Comparison of ENCODE assay signal across 18 cellular contexts in genomic region chr14:53571990-53572389, GRCh38.
DNase-seq lines count a peak whose midpoint lies in the region; ATAC-seq, FAIRE-seq and TF ChIP-seq lines count a peak whose summit lies in the region.
"Had no signal": no experiment of that assay in that cellular context is flagged by ENCODE, and none has a peak within 500 bp of the region (broad histone marks: within the 10 kb centered on the region; RNA-seq: fewer than 3 reads in every experiment).

No MANE protein-coding gene starts in this region.

- H3K79me2 ChIP-seq in GM12878 (ENCODE audit: control insufficient read depth, insufficient read depth, low read length) = no peaks in the 10 kb centered on the region

- no TSS peak for BruUV-seq in GM12878 (replicated peaks; lab: Mats Ljungman, UMichigan)

- no peak for FAIRE-seq in GM12878 (lab: Jason Lieb, UNC)
- FAIRE-seq: pancreas had no signal

- CTCF ChIA-PET in GM12878 (lab: Yijun Ruan, JAX) = interaction anchor here (1.1 kb wide), 1 partner anchor 41 kb away, joined by 6 read pairs; no protein-coding TSS in a partner anchor

- 0 out of 2 replicates have a peak overlapping the region, but pooled peaks have one; percentile 36 for H3K4me2 ChIP-seq in GM12878 (ENCODE audit: control insufficient read depth, insufficient read depth)

- H3K4me1 ChIP-seq in HAP-1 (peaks cover 6% of the 10 kb centered on the region), GM12878 (ENCODE audit: control insufficient read depth, insufficient read depth, low read length) (peaks cover 26% of the 10 kb centered on the region), transverse colon (peaks cover 3 to 18% (median 6%) of the 10 kb centered on the region in 4 donors)
- H3K4me1 ChIP-seq: pancreas had no signal

- no peaks in the 10 kb centered on the region for H4K20me1 ChIP-seq in GM12878 (ENCODE audit: control insufficient read depth, insufficient read depth)

- H2AFZ ChIP-seq in GM12878 (ENCODE audit: control insufficient read depth, low read depth, low read length) = no peak overlapping the region

- 0 out of 2 replicates have a peak, but pooled peaks have one; percentile 1 for TF ChIP-seq RAD21 in GM12878 (IDR thresholded peaks at IDR 0.05; ENCODE audit: insufficient read depth, low read depth, low read length)

- TF ChIP-seq EP300 in GM12878 (IDR thresholded peaks at IDR 0.05; ENCODE audit: borderline replicate concordance in 1 of 2, control insufficient read depth in 1 of 2, low read depth in 2 of 2, low read length in 2 of 2) (no peak), transverse colon (IDR thresholded peaks at IDR 0.05; ENCODE audit: low read depth) (no peak)

- intact Hi-C loops in GM12878 (cut with micrococcal nuclease; ENCODE audit: unreplicated experiment) = no loop called here
- intact Hi-C loops in transverse colon (cut with DNase I; ENCODE audit: low total_unique reads) = no loop called here

- 0 out of 2 replicates have a peak overlapping the region, but pooled peaks have one; percentile 7 for H3K27ac ChIP-seq in GM12878 (ENCODE audit: control insufficient read depth, insufficient read depth)
- H3K27ac ChIP-seq in transverse colon = peak overlapping the region; percentile 29 to 71 (median 30)
- H3K27ac ChIP-seq: pancreas had no signal

- H3K36me3 ChIP-seq in HAP-1 (replicated peaks) = no peaks in the 10 kb centered on the region
- no peaks in the 10 kb centered on the region for H3K36me3 ChIP-seq in GM12878 (ENCODE audit: control insufficient read depth in 2 of 2, insufficient read depth in 2 of 2, low read length in 1 of 2)
- no peaks in the 10 kb centered on the region for H3K36me3 ChIP-seq in transverse colon
- H3K36me3 ChIP-seq: pancreas had no signal

- SMC1A ChIA-PET in GM12878 (lab: Charles Lee; ENCODE audit: uncharacterized antibody, unreplicated experiment) = interaction anchor here (0.6 to 3.9 kb wide), 12 partner anchors 16 to 463 kb away, joined by 3 to 30 read pairs (median 4); no protein-coding TSS in a partner anchor

- no peak overlapping the region for H3K9ac ChIP-seq in GM12878 (ENCODE audit: control insufficient read depth, insufficient read depth, low read length)

- no peak for ATAC-seq in GM12878
- no peak for ATAC-seq in GM19328 (IDR thresholded peaks at IDR 0.05; ENCODE audit: unreplicated experiment)
- ATAC-seq: HCT116, left lobe of liver, pancreas had no signal

- DNase-seq in HAP-1 (ENCODE audit: low spot score in 2 of 2) (peak; percentile 63 to 65), GM12878 (ENCODE audit: low read depth, low spot score) (no peak), kidney glomerular epithelial cell (lab: John Stamatoyannopoulos, UW) (peak; percentile 1), transverse colon (no peak), NCI-H2227 (lab: John Stamatoyannopoulos, UW; ENCODE audit: unreplicated experiment) (no peak)
- DNase-seq in effector CD4-positive, alpha-beta T cell = no peak
- DNase-seq: activated CD8-positive, alpha-beta memory T cell treated with anti-CD3 and anti-CD28 coated beads for 24 hours; COR-L47; effector memory CD4-positive, alpha-beta T cell; hippocampal formation; NCI-H2029; NCI-H524; pancreas; SHP77; stimulated activated CD4-positive, alpha-beta T cell treated with anti-CD3 and anti-CD28 coated beads, Interleukin-2, amount 100 ng/mL, for 24 hours had no signal

- WGBS in GM12878 (ENCODE audit: insufficient coverage, insufficient replicate concordance, low lambda C conversion rate, missing lambda C conversion rate) = 68% methylated on average over 4 of the region's 4 CpGs
- 46 to 48% methylated on average over 3 to 4 of the region's 4 CpGs for WGBS in transverse colon (ENCODE audit: low coverage in 1 of 2), 2 donors

- no peaks in the 10 kb centered on the region for H3K9me3 ChIP-seq in HAP-1
- no peaks in the 10 kb centered on the region for H3K9me3 ChIP-seq in GM12878 (replicated peaks; ENCODE audit: control insufficient read depth, insufficient read depth, low read length)
- no peaks in the 10 kb centered on the region for H3K9me3 ChIP-seq in transverse colon
- H3K9me3 ChIP-seq: pancreas had no signal

- POLR2A ChIA-PET in GM12878 (lab: Charles Lee) = interaction anchor here (0.5 kb wide), 1 partner anchor 78 kb away, joined by 3 read pairs; no protein-coding TSS in a partner anchor

- RAD21 ChIA-PET in GM12878 (lab: Charles Lee; ENCODE audit: unreplicated experiment) = interaction anchor here (2.1 to 4.3 kb wide), 2 partner anchors 24 to 42 kb away, joined by 6 to 25 read pairs; no protein-coding TSS in a partner anchor

- H3K27me3 ChIP-seq in HAP-1 (ENCODE audit: low read depth) (no peaks in the 10 kb centered on the region), GM12878 (replicated peaks in 1 of 2; ENCODE audit: control insufficient read depth in 2 of 2, insufficient read depth in 2 of 2, low read length in 1 of 2) (no peaks in the 10 kb centered on the region), transverse colon (no peaks in the 10 kb centered on the region)
- H3K27me3 ChIP-seq: pancreas had no signal

- no peak; a peak in 1 of 6 replicates for TF ChIP-seq CTCF in GM12878 (IDR thresholded peaks at IDR 0.05 in 2 of 3, conservative IDR thresholded peaks at IDR 0.05 in 1 of 3; ENCODE audit: control insufficient read depth in 2 of 3, extremely low read depth in 1 of 3, insufficient read depth in 1 of 3, low read depth in 3 of 3, low read length in 3 of 3)
- no peak for TF ChIP-seq CTCF in transverse colon (IDR thresholded peaks at IDR 0.05)

- H3K4me3 ChIP-seq in HAP-1 = no peak overlapping the region
- H3K4me3 ChIP-seq in GM12878 = no peak overlapping the region
- no peak overlapping the region for H3K4me3 ChIP-seq in transverse colon
- H3K4me3 ChIP-seq: pancreas had no signal

- TF ChIP-seq POLR2A in GM12878 (IDR thresholded peaks at IDR 0.05; ENCODE audit: low read depth, low read length) (no peak), transverse colon (IDR thresholded peaks at IDR 0.05) (no peak)

- in situ Hi-C loops in HAP-1 (cut with MboI; ENCODE audit: low sequenced_read_pairs) = no loop called here
- in situ Hi-C loops in GM12878 (cut with MboI) = no loop called here
- in situ Hi-C loops in transverse colon (cut with MboI; ENCODE audit: low pct_ligation_motif_present in 1 of 4, low pct_unique_long_range_greater_than_20kb in 1 of 4, low sequenced_read_pairs in 3 of 4) = no loop called here

TF ChIP-seq in GM12878, 131 proteins besides CTCF, POLR2A, EP300 and RAD21:
- TF ChIP-seq POLR2AphosphoS5 (IDR thresholded peaks at IDR 0.05; ENCODE audit: low read length) (no peak), MEF2A (IDR thresholded peaks at IDR 0.05; ENCODE audit: insufficient read depth, low read depth, low read length) (no peak), PAX5 (IDR thresholded peaks at IDR 0.05; ENCODE audit: borderline replicate concordance, low read depth, low read length) (no peak), YY1 (IDR thresholded peaks at IDR 0.05; ENCODE audit: low read depth, low read length) (no peak), SRF (IDR thresholded peaks at IDR 0.05; ENCODE audit: low read depth in 2 of 2, low read length in 2 of 2) (no peak), TAF1 (IDR thresholded peaks at IDR 0.05; ENCODE audit: borderline replicate concordance, low read depth, low read length) (no peak)

Comparison
In these comparisons a context has a peak if more than half of its experiments do, and no peak if none do; other contexts are left out.
1. DNase-seq: peak in HAP-1 (2 of 2) and kidney glomerular epithelial cell (single experiment); none in GM12878 (single experiment), transverse colon (single experiment), NCI-H2227 (single experiment) and effector CD4-positive, alpha-beta T cell (single experiment).